Comparison of ENCODE assay signal across 24 cellular contexts in genomic region chr5:36377192-36377591, GRCh38.
DNase-seq lines count a peak whose midpoint lies in the region; FAIRE-seq and TF ChIP-seq lines count a peak whose summit lies in the region.
"Had no signal": no experiment of that assay in that cellular context is flagged by ENCODE, and none has a peak within 500 bp of the region (broad histone marks: within the 10 kb centered on the region; RNA-seq: fewer than 3 reads in every experiment).

No MANE protein-coding gene starts in this region.

- H3K27ac ChIP-seq in OCI-LY7 (ENCODE audit: low read depth, low read length, poor library complexity, severe bottlenecking) (no peak overlapping the region), osteoblast (ENCODE audit: low read depth, low read length) (no peak overlapping the region)
- H3K27ac ChIP-seq: BLaER1 had no signal

- peaks cover 16% of the 10 kb centered on the region for H3K4me1 ChIP-seq in OCI-LY7 (ENCODE audit: insufficient read depth, low read length, poor library complexity, severe bottlenecking)
- H3K4me1 ChIP-seq in osteoblast (ENCODE audit: insufficient read depth, low read length): peaks cover 38% of the 10 kb centered on the region
- H3K4me1 ChIP-seq: BE2C had no signal

- DNase-seq in GM12892 (ENCODE audit: insufficient read length): no peak
- peak; percentile 25 for DNase-seq in MV-4-11 (lab: John Stamatoyannopoulos, UW)
- DNase-seq in OCI-LY7 (ENCODE audit: low spot score): no peak
- peak; percentile 53 for DNase-seq in osteoblast (ENCODE audit: insufficient read length, low spot score, missing footprints)
- DNase-seq in OCI-M2 (lab: John Stamatoyannopoulos, UW; ENCODE audit: unreplicated experiment): no peak
- DNase-seq in NCI-H1930 (lab: John Stamatoyannopoulos, UW): no peak
- no peak for DNase-seq in stimulated activated CD4-positive, alpha-beta T cell treated with anti-CD3 and anti-CD28 coated beads, Interleukin-15, amount 100 ng/mL, for 24 hours
- no peak for DNase-seq in activated T-helper 1 cell treated with anti-CD3 and anti-CD28 coated beads, Interleukin-12 subunit alpha, Interleukin-12 subunit beta, Interleukin-2, Interleukin-4 antibody, amounts not matched to agents 30 ng/mL and 10 ng/mL and 1 ng/mL, durations not matched to agents 14 hours and 24 hours and 36 hours (ENCODE audit: low spot score)
- DNase-seq: 8988T; ACHN; BE2C; C1 segment of cervical spinal cord; CD4-positive, alpha-beta memory T cell; CD4-positive, CD25-positive, alpha-beta regulatory T cell; CD8-positive, alpha-beta memory T cell; COR-L47; DMS 273 treated with DMSO at 0.1 percent for 48 hours; DMS79 treated with DMSO at 0.1 percent for 48 hours; GF-D8 had no signal

- peaks cover 1% of the 10 kb centered on the region for H3K27me3 Mint-ChIP-seq in activated T-helper 1 cell treated with anti-CD3 and anti-CD28 coated beads, Interleukin-12 subunit alpha, Interleukin-12 subunit beta, Interleukin-2, Interleukin-4 antibody, amounts not matched to agents 30 ng/mL and 10 ng/mL and 1 ng/mL, durations not matched to agents 14 hours and 24 hours and 36 hours (ENCODE audit: insufficient read depth)

- no peak for TF ChIP-seq CTCF in OCI-LY7 (conservative IDR thresholded peaks at IDR 0.05; ENCODE audit: low read length)
- no peak for TF ChIP-seq CTCF in osteoblast (IDR thresholded peaks at IDR 0.05; ENCODE audit: extremely low read depth, low read depth, low read length)

- H3K36me3 ChIP-seq in OCI-LY7 (ENCODE audit: insufficient read depth, low read length): no peaks in the 10 kb centered on the region
- H3K36me3 ChIP-seq in osteoblast (ENCODE audit: insufficient read depth, low read length): no peaks in the 10 kb centered on the region
- H3K36me3 ChIP-seq: BE2C, BLaER1 had no signal

- H3K79me2 ChIP-seq in OCI-LY7 (ENCODE audit: insufficient read depth, low read depth, low read length) (no peaks in the 10 kb centered on the region), osteoblast (ENCODE audit: insufficient read depth, low read length) (no peaks in the 10 kb centered on the region)

- H3K4me3 ChIP-seq in OCI-LY7 (ENCODE audit: low read depth, low read length, poor library complexity, severe bottlenecking) (no peak overlapping the region), osteoblast (ENCODE audit: insufficient read depth, low read length) (no peak overlapping the region)
- H3K4me3 ChIP-seq: BLaER1 had no signal

- no peak overlapping the region for H3K27ac Mint-ChIP-seq in activated T-helper 1 cell treated with anti-CD3 and anti-CD28 coated beads, Interleukin-12 subunit alpha, Interleukin-12 subunit beta, Interleukin-2, Interleukin-4 antibody, amounts not matched to agents 30 ng/mL and 10 ng/mL and 1 ng/mL, durations not matched to agents 14 hours and 24 hours and 36 hours
- H3K27ac Mint-ChIP-seq: CD14-positive monocyte; CD4-positive, alpha-beta memory T cell; CD4-positive, CD25-positive, alpha-beta regulatory T cell; CD8-positive, alpha-beta memory T cell had no signal

- no peak for TF ChIP-seq POLR2A in GM12892 (IDR thresholded peaks at IDR 0.05; ENCODE audit: low read depth, low read length)

- H3K4me2 ChIP-seq in OCI-LY7 (ENCODE audit: low read length) (peak overlapping the region; percentile 9; the same call in 1 of the 2 replicates), osteoblast (ENCODE audit: insufficient read depth, low read length) (no peak overlapping the region)
- H3K4me2 ChIP-seq: BLaER1 had no signal

- H2AFZ ChIP-seq in OCI-LY7 (ENCODE audit: low read length) (peak overlapping the region; percentile 71), osteoblast (ENCODE audit: low read length) (no peak overlapping the region)

- H3K4me1 Mint-ChIP-seq in activated T-helper 1 cell treated with anti-CD3 and anti-CD28 coated beads, Interleukin-12 subunit alpha, Interleukin-12 subunit beta, Interleukin-2, Interleukin-4 antibody, amounts not matched to agents 30 ng/mL and 10 ng/mL and 1 ng/mL, durations not matched to agents 14 hours and 24 hours and 36 hours (ENCODE audit: low read depth): no peaks in the 10 kb centered on the region
- H3K4me1 Mint-ChIP-seq: CD4-positive, alpha-beta memory T cell; CD4-positive, CD25-positive, alpha-beta regulatory T cell; CD8-positive, alpha-beta memory T cell had no signal

- H3K36me3 Mint-ChIP-seq in activated T-helper 1 cell treated with anti-CD3 and anti-CD28 coated beads, Interleukin-12 subunit alpha, Interleukin-12 subunit beta, Interleukin-2, Interleukin-4 antibody, amounts not matched to agents 30 ng/mL and 10 ng/mL and 1 ng/mL, durations not matched to agents 14 hours and 24 hours and 36 hours (ENCODE audit: low read depth): no peaks in the 10 kb centered on the region
- H3K36me3 Mint-ChIP-seq: CD4-positive, alpha-beta memory T cell; CD4-positive, CD25-positive, alpha-beta regulatory T cell; CD8-positive, alpha-beta memory T cell had no signal

- H3K9me2 ChIP-seq in OCI-LY7 (ENCODE audit: insufficient read depth, low read length): no peaks in the 10 kb centered on the region

- H4K20me1 ChIP-seq in OCI-LY7 (ENCODE audit: insufficient read depth, low read length): no peaks in the 10 kb centered on the region
- H4K20me1 ChIP-seq in osteoblast (ENCODE audit: insufficient read depth, low read length): no peaks in the 10 kb centered on the region
- H4K20me1 ChIP-seq: BLaER1 had no signal

- no peaks in the 10 kb centered on the region for H3K9me3 Mint-ChIP-seq in activated T-helper 1 cell treated with anti-CD3 and anti-CD28 coated beads, Interleukin-12 subunit alpha, Interleukin-12 subunit beta, Interleukin-2, Interleukin-4 antibody, amounts not matched to agents 30 ng/mL and 10 ng/mL and 1 ng/mL, durations not matched to agents 14 hours and 24 hours and 36 hours

- BruUV-seq in OCI-LY7 (replicated peaks; lab: Mats Ljungman, UMichigan): no TSS peak

- CTCF ChIA-PET in OCI-LY7 (lab: Charles Lee; ENCODE audit: unreplicated experiment): no interaction called here

- FAIRE-seq in GM12892 (lab: Jason Lieb, UNC): peak; percentile 30
- FAIRE-seq: A204.1, G401.6, GM18507 had no signal

- POLR2A ChIA-PET in OCI-LY7 (lab: Charles Lee): interaction anchor here (0.6 to 1.5 kb wide), 4 partner anchors 9 to 68 kb away, joined by 3 to 4 read pairs (median 4); no protein-coding TSS in a partner anchor

- H3K9me3 ChIP-seq in OCI-LY7 (ENCODE audit: low read length) (no peaks in the 10 kb centered on the region), osteoblast (ENCODE audit: low read depth, low read length) (no peaks in the 10 kb centered on the region)
- H3K9me3 ChIP-seq: BE2C had no signal

- H3K27me3 ChIP-seq in osteoblast (ENCODE audit: insufficient read depth, low read length): no peaks in the 10 kb centered on the region
- H3K27me3 ChIP-seq: BE2C, BLaER1 had no signal

- no peak overlapping the region for H3K4me3 Mint-ChIP-seq in activated T-helper 1 cell treated with anti-CD3 and anti-CD28 coated beads, Interleukin-12 subunit alpha, Interleukin-12 subunit beta, Interleukin-2, Interleukin-4 antibody, amounts not matched to agents 30 ng/mL and 10 ng/mL and 1 ng/mL, durations not matched to agents 14 hours and 24 hours and 36 hours
- H3K4me3 Mint-ChIP-seq: CD14-positive monocyte; CD4-positive, alpha-beta memory T cell; CD4-positive, CD25-positive, alpha-beta regulatory T cell; CD8-positive, alpha-beta memory T cell had no signal

- intact Hi-C loops in OCI-LY7 (cut with micrococcal nuclease; ENCODE audit: unreplicated experiment): no loop called here
- intact Hi-C loops in activated T-helper 1 cell treated with anti-CD3 and anti-CD28 coated beads, Interleukin-12 subunit alpha, Interleukin-12 subunit beta, Interleukin-2, Interleukin-4 antibody, amounts not matched to agents 30 ng/mL and 10 ng/mL and 1 ng/mL, durations not matched to agents 14 hours and 24 hours and 36 hours (cut with micrococcal nuclease): no loop called here

Comparison
In these comparisons a context has a peak if more than half of its experiments do, and no peak if none do; other contexts are left out.
1. DNase-seq: peak in MV-4-11 (single experiment) and osteoblast (single experiment); none in GM12892 (single experiment), OCI-LY7 (single experiment), OCI-M2 (single experiment), NCI-H1930 (0 of 2), stimulated activated CD4-positive, alpha-beta T cell treated with anti-CD3 and anti-CD28 coated beads, Interleukin-15, amount 100 ng/mL, for 24 hours (single experiment) and activated T-helper 1 cell treated with anti-CD3 and anti-CD28 coated beads, Interleukin-12 subunit alpha, Interleukin-12 subunit beta, Interleukin-2, Interleukin-4 antibody, amounts not matched to agents 30 ng/mL and 10 ng/mL and 1 ng/mL, durations not matched to agents 14 hours and 24 hours and 36 hours (single experiment).